In genomic region chr14:79304279-79304678, GRCh38 we compare ENCODE assay signal across 6 cellular contexts.
"Had no signal": no experiment of that assay in that cellular context is flagged by ENCODE, and none has a peak within 500 bp of the region (broad histone marks: within the 10 kb centered on the region; RNA-seq: fewer than 3 reads in every experiment).

No MANE protein-coding gene starts in this region.

- H3K4me3 ChIP-seq: K562 had no signal

- H3K27ac ChIP-seq: HL-60, KMS-11 had no signal

- DNase-seq: IMR-90, KBM-7, KG1 had no signal
